In genomic region chr6:28266962-28267694, GRCh38 we compare ENCODE assay signal across 1 cellular context.
TF ChIP-seq lines count a peak whose summit lies in the region.

ZSCAN26 (plus strand) TSS chr6:28267143; CDS start chr6:28271920, 4,777 bp downstream.

TF ChIP-seq in K562, 482 proteins besides CTCF, POLR2A, EP300 and RAD21 (continued from another document):
- TF ChIP-seq, protein P1, sequence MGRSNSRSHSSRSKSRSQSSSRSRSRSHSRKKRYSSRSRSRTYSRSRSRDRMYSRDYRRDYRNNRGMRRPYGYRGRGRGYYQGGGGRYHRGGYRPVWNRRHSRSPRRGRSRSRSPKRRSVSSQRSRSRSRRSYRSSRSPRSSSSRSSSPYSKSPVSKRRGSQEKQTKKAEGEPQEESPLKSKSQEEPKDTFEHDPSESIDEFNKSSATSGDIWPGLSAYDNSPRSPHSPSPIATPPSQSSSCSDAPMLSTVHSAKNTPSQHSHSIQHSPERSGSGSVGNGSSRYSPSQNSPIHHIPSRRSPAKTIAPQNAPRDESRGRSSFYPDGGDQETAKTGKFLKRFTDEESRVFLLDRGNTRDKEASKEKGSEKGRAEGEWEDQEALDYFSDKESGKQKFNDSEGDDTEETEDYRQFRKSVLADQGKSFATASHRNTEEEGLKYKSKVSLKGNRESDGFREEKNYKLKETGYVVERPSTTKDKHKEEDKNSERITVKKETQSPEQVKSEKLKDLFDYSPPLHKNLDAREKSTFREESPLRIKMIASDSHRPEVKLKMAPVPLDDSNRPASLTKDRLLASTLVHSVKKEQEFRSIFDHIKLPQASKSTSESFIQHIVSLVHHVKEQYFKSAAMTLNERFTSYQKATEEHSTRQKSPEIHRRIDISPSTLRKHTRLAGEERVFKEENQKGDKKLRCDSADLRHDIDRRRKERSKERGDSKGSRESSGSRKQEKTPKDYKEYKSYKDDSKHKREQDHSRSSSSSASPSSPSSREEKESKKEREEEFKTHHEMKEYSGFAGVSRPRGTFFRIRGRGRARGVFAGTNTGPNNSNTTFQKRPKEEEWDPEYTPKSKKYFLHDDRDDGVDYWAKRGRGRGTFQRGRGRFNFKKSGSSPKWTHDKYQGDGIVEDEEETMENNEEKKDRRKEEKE (IDR thresholded peaks at IDR 0.05; ENCODE audit: borderline replicate concordance in 1 of 2, control insufficient read depth in 1 of 2, low read depth in 2 of 2, low read length in 1 of 2): no peak
- TF ChIP-seq, protein P2, sequence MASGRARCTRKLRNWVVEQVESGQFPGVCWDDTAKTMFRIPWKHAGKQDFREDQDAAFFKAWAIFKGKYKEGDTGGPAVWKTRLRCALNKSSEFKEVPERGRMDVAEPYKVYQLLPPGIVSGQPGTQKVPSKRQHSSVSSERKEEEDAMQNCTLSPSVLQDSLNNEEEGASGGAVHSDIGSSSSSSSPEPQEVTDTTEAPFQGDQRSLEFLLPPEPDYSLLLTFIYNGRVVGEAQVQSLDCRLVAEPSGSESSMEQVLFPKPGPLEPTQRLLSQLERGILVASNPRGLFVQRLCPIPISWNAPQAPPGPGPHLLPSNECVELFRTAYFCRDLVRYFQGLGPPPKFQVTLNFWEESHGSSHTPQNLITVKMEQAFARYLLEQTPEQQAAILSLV (tag; IDR thresholded peaks at IDR 0.05): no peak
- TF ChIP-seq ZFP30 (CRISPR knock-in tag; IDR thresholded peaks at IDR 0.05; ENCODE audit: borderline replicate concordance) (0 out of 2 replicates have a peak, but pooled peaks have one; percentile 47), TARDBP (IDR thresholded peaks at IDR 0.05) (no peak), ZNF3 (CRISPR knock-in tag; IDR thresholded peaks at IDR 0.05) (no peak), HNRNPK (IDR thresholded peaks at IDR 0.05; ENCODE audit: low read depth, low read length, poor library complexity, severe bottlenecking) (no peak)
TF ChIP-seq in K562: peak in this region for 179.
